13 cellular contexts compared by ENCODE assay signal in the genomic region with DNA sequence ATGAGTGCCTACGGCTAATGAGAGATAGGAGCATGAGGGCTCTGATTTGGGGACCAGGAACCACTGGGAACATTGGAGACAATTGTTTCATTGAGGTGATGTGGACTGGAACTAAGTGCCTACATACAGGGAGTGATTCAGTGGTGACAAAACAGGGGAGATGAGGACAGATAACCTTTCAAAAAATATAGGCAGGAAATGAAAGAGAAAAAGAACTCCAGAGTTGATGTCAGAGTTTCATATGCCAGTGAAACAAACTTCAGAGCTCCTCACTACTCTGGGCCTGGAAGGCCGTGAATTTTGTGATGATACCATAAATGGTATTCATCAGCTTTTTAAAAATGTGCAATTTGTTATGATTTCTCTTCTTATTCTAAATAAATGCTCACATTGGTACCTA. TPM values are rescaled to one million over a fixed set of nuclear protein-coding genes. Genes with fewer than 3 reads are reported as not detected.
DNase-seq lines count a peak whose midpoint lies in the region; ATAC-seq, FAIRE-seq and TF ChIP-seq lines count a peak whose summit lies in the region.
"Had no signal": no experiment of that assay in that cellular context is flagged by ENCODE, and none has a peak within 500 bp of the region (broad histone marks: within the 10 kb centered on the region; RNA-seq: fewer than 3 reads in every experiment).

No MANE protein-coding gene starts in this region.

- H3K9ac ChIP-seq in mucosa of rectum (ENCODE audit: low read depth in 1 of 2, low read length in 2 of 2) = no peak overlapping the region

- POLR2A ChIA-PET in CD8-positive, alpha-beta memory T cell (lab: Charles Lee) = no interaction called here
- POLR2A ChIA-PET in activated CD8-positive, alpha-beta T cell treated with anti-CD3 and anti-CD28 coated beads for 36 hours (lab: Charles Lee) = interaction anchor here (0.7 to 2.5 kb wide), 6 partner anchors 16 to 79 kb away, joined by 3 to 9 read pairs (median 4); partner anchors contain the start of gene FASLG

- peak overlapping the region; percentile 29 for H3K4me3 ChIP-seq in CD8-positive, alpha-beta memory T cell (ENCODE audit: low read length)
- H3K4me3 ChIP-seq in mucosa of rectum (ENCODE audit: low read length in 2 of 2) = no peak overlapping the region
- no peak overlapping the region for H3K4me3 ChIP-seq in transverse colon

- H3K4me1 ChIP-seq in CD8-positive, alpha-beta memory T cell (ENCODE audit: insufficient read depth, low read length) = peaks cover 74% of the 10 kb centered on the region
- H3K4me1 ChIP-seq in mucosa of rectum (ENCODE audit: control insufficient read depth in 2 of 2, insufficient read depth in 2 of 2, low read length in 2 of 2) (no peaks in the 10 kb centered on the region), transverse colon (peaks cover 0 to 9% (median 0%) of the 10 kb centered on the region in 4 donors)

- no peak for DNase-seq in CD8-positive, alpha-beta memory T cell
- no peak for DNase-seq in GM19239 (ENCODE audit: insufficient read length, low spot score)
- no peak for DNase-seq in activated CD8-positive, alpha-beta T cell treated with anti-CD3 and anti-CD28 coated beads for 36 hours
- DNase-seq in transverse colon = no peak
- DNase-seq: DMS153, kidney glomerular epithelial cell, NCI-H187 treated with DMSO at 0.1 percent for 48 hours had no signal

- H3K27me3 Mint-ChIP-seq in CD8-positive, alpha-beta memory T cell = no peaks in the 10 kb centered on the region
- H3K27me3 Mint-ChIP-seq in activated CD8-positive, alpha-beta T cell treated with anti-CD3 and anti-CD28 coated beads for 36 hours = no peaks in the 10 kb centered on the region

- intact Hi-C loops in activated CD8-positive, alpha-beta T cell treated with anti-CD3 and anti-CD28 coated beads for 36 hours (cut with micrococcal nuclease) = loop anchor here (2.0 kb wide), 2 partner anchors 35 to 59 kb away; no protein-coding TSS in a partner anchor
- intact Hi-C loops in transverse colon (cut with DNase I; ENCODE audit: low total_unique reads) = no loop called here

- H3K4me1 Mint-ChIP-seq in CD8-positive, alpha-beta memory T cell = peaks cover 0 to 3% (median 0%) of the 10 kb centered on the region in 3 donors
- H3K4me1 Mint-ChIP-seq in activated CD8-positive, alpha-beta T cell treated with anti-CD3 and anti-CD28 coated beads for 36 hours (ENCODE audit: low read depth) = peaks cover 54% of the 10 kb centered on the region

- peak overlapping the region; percentile 43 for H3K27ac ChIP-seq in CD8-positive, alpha-beta memory T cell (ENCODE audit: low read depth, low read length)
- H3K27ac ChIP-seq in mucosa of rectum (ENCODE audit: low read depth in 2 of 2, low read length in 2 of 2) = peak overlapping the region; percentile 25 to 32
- peak overlapping the region in 2 of 4 donors; percentile 38 to 53 for H3K27ac ChIP-seq in transverse colon

- in situ Hi-C loops in transverse colon (cut with MboI; ENCODE audit: low pct_ligation_motif_present in 1 of 4, low pct_unique_long_range_greater_than_20kb in 1 of 4, low sequenced_read_pairs in 3 of 4) = no loop called here

- TF ChIP-seq CTCF in activated CD8-positive, alpha-beta T cell treated with anti-CD3 and anti-CD28 coated beads for 36 hours (IDR thresholded peaks at IDR 0.05) = no peak
- no peak for TF ChIP-seq CTCF in transverse colon (IDR thresholded peaks at IDR 0.05)

- H3K9me3 Mint-ChIP-seq in CD8-positive, alpha-beta memory T cell = no peaks in the 10 kb centered on the region
- H3K9me3 Mint-ChIP-seq in activated CD8-positive, alpha-beta T cell treated with anti-CD3 and anti-CD28 coated beads for 36 hours = no peaks in the 10 kb centered on the region

- peak overlapping the region in 6 of 7 donors; percentile 57 to 78 (median 68) for H3K4me3 Mint-ChIP-seq in CD8-positive, alpha-beta memory T cell
- peak overlapping the region; percentile 50 for H3K4me3 Mint-ChIP-seq in activated CD8-positive, alpha-beta T cell treated with anti-CD3 and anti-CD28 coated beads for 36 hours

- TF ChIP-seq POLR2A in transverse colon (IDR thresholded peaks at IDR 0.05) = no peak

- FAIRE-seq in GM19239 (lab: Jason Lieb, UNC) = peak; percentile 56
- FAIRE-seq: HTR-8/SVneo had no signal

- H3K9me3 ChIP-seq in CD8-positive, alpha-beta memory T cell (ENCODE audit: low read length) = no peaks in the 10 kb centered on the region
- H3K9me3 ChIP-seq in mucosa of rectum (ENCODE audit: control insufficient read depth in 2 of 2, low read length in 2 of 2) (no peaks in the 10 kb centered on the region), transverse colon (no peaks in the 10 kb centered on the region)

- peak; percentile 51 for ATAC-seq in activated CD8-positive, alpha-beta T cell treated with anti-CD3 and anti-CD28 coated beads for 36 hours
- ATAC-seq in HG02571 (IDR thresholded peaks at IDR 0.05; ENCODE audit: unreplicated experiment) = no peak
- no peak for ATAC-seq in HG02938 (IDR thresholded peaks at IDR 0.05; ENCODE audit: unreplicated experiment)

- no peaks in the 10 kb centered on the region for H3K36me3 ChIP-seq in CD8-positive, alpha-beta memory T cell (ENCODE audit: insufficient read depth, low read length)
- H3K36me3 ChIP-seq in mucosa of rectum (ENCODE audit: control insufficient read depth in 2 of 2, insufficient read depth in 2 of 2, low read length in 2 of 2) (no peaks in the 10 kb centered on the region), transverse colon (no peaks in the 10 kb centered on the region)

- no peaks in the 10 kb centered on the region for H3K27me3 ChIP-seq in CD8-positive, alpha-beta memory T cell (ENCODE audit: insufficient read depth, low read length, poor library complexity, severe bottlenecking)
- H3K27me3 ChIP-seq in mucosa of rectum (ENCODE audit: control insufficient read depth in 2 of 2, insufficient read depth in 2 of 2, low read length in 2 of 2) (no peaks in the 10 kb centered on the region), transverse colon (no peaks in the 10 kb centered on the region)

- H3K27ac Mint-ChIP-seq in CD8-positive, alpha-beta memory T cell = peak overlapping the region in 7 of 8 donors; percentile 90 to 100 (median 97)
- peak overlapping the region; percentile 95 for H3K27ac Mint-ChIP-seq in activated CD8-positive, alpha-beta T cell treated with anti-CD3 and anti-CD28 coated beads for 36 hours

- CTCF ChIA-PET in CD8-positive, alpha-beta memory T cell (lab: Charles Lee) = interaction anchor here (1.6 kb wide), 1 partner anchor 23 kb away, joined by 5 read pairs; no protein-coding TSS in a partner anchor
- CTCF ChIA-PET in activated CD8-positive, alpha-beta T cell treated with anti-CD3 and anti-CD28 coated beads for 36 hours (lab: Charles Lee) = interaction anchor here (0.6 to 3.6 kb wide), 6 partner anchors 19 to 88 kb away, joined by 3 to 10 read pairs (median 4); no protein-coding TSS in a partner anchor

- no peaks in the 10 kb centered on the region for H3K36me3 Mint-ChIP-seq in CD8-positive, alpha-beta memory T cell
- no peaks in the 10 kb centered on the region for H3K36me3 Mint-ChIP-seq in activated CD8-positive, alpha-beta T cell treated with anti-CD3 and anti-CD28 coated beads for 36 hours (ENCODE audit: low read depth)

- TF ChIP-seq EP300 in transverse colon (IDR thresholded peaks at IDR 0.05; ENCODE audit: low read depth) = no peak

- 77 to 86% methylated on average over 2 of the region's 2 CpGs for WGBS in transverse colon (ENCODE audit: low coverage in 1 of 2), 2 donors

RNA-seq across cellular contexts. Expression of gene FASLG, which starts 39.3 kb away (rescaled TPM):
- total RNA-seq in CD8-positive, alpha-beta memory T cell = 10 to 100 TPM; 45.8 to 46.6 TPM
- 10.6 TPM for polyA plus RNA-seq in CD8-positive, alpha-beta memory T cell
- total RNA-seq in activated CD8-positive, alpha-beta T cell treated with anti-CD3 and anti-CD28 coated beads for 36 hours = 1 to 10 TPM; 7.0 to 8.4 TPM
- 1 to 10 TPM in 1 of 4 donors, under 1 TPM in 1, not detected in 2; 0.68 to 2.2 TPM for total RNA-seq in transverse colon
- total RNA-seq: cerebellum had no signal
- polyA plus RNA-seq: neural cell had no signal

Comparison
In these comparisons a context has a peak if more than half of its experiments do, and no peak if none do; other contexts are left out.
1. RNA of gene FASLG, which starts 39.3 kb away (total RNA-seq): 45.8 to 46.6 TPM in CD8-positive, alpha-beta memory T cell; 7.0 to 8.4 TPM in activated CD8-positive, alpha-beta T cell treated with anti-CD3 and anti-CD28 coated beads for 36 hours and 0.68 to 2.2 TPM in transverse colon; every median in the first group is over 4 times any median in the second.